In the genomic region with DNA sequence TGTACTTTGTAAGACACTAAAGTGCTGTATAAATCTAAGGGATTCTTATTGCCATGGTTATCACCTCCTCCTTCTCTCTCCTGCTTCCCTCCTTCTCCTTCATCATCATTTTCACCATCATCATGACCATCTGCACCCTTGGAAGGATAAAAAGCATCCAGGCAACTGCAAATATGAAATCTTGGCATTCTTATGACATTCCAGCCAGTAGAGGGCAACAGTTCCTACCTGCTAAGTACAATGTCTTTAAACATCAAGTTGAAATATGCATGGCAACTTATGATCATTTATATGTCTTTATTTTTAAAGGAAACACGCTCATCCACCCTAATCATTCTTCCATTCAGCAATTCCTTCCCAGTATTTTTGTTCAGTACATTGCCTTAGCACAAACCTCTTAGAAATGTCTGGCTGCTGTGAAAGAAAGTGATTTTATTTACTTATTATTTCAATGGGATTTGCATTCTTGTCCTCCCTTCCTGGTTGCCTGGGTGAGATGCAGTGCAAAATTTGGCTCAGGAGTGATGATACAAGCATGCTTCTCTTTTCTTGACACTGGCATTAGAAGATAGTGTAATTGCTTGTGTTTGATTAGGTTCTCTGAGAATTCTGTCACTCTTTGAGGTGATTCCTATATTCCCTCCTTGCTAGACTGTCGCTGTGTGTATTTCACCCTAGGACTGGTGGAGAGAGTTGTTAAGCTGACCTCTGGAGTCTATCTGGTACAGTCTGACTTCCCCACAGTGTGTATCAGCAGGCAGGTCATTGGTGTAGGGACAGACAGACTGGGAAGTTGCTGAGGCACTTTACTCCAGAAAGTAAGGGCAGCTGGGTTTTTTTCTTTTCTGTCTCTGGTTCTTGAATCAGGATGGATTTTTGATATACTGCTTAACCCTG, we compare ENCODE assay signal across 8 cellular contexts.
DNase-seq lines count a peak whose midpoint lies in the region; FAIRE-seq and TF ChIP-seq lines count a peak whose summit lies in the region.

No MANE protein-coding gene starts in this region.

- no peak overlapping the region for H3K23ac ChIP-seq in H1 (ENCODE audit: insufficient read length)

- no peak overlapping the region for H2AK5ac ChIP-seq in H1 (ENCODE audit: low read depth, low read length)

- H3K9ac ChIP-seq in H1 (replicated peaks in 1 of 4; ENCODE audit: extremely low read depth in 1 of 4, low read depth in 3 of 4, low read length in 3 of 4): no peak overlapping the region

- H3K27me3 ChIP-seq in H1 (replicated peaks in 1 of 4; ENCODE audit: control insufficient read depth in 3 of 4, extremely low read depth in 1 of 4, insufficient read depth in 3 of 4, low read length in 3 of 4) (no peaks in the 10 kb centered on the region), osteoblast (ENCODE audit: insufficient read depth, low read length) (no peaks in the 10 kb centered on the region)

- no peak overlapping the region for H4K8ac ChIP-seq in H1 (ENCODE audit: extremely low read depth, insufficient read depth, low read length)

- no peak for FAIRE-seq in H1 (lab: Jason Lieb, UNC)

- DNase-seq in NCI-H2107 treated with DMSO at 0.1 percent for 48 hours (lab: John Stamatoyannopoulos, UW; ENCODE audit: unreplicated experiment) (peak; percentile 8), NCI-H2107 (lab: John Stamatoyannopoulos, UW) (no peak), NCI-H526 (lab: John Stamatoyannopoulos, UW) (peak; percentile 16 to 50), H1 (ENCODE audit: low read depth in 1 of 2, low spot score in 2 of 2) (no peak), osteoblast (ENCODE audit: insufficient read length, low spot score, missing footprints) (no peak), posterior vena cava (ENCODE audit: low spot score) (no peak)
- no peak for DNase-seq in effector CD8-positive, alpha-beta T cell (lab: John Stamatoyannopoulos, UW)
- no peak for DNase-seq in effector CD4-positive, alpha-beta T cell

- H2BK5ac ChIP-seq in H1 (ENCODE audit: low read depth, low read length): no peak overlapping the region

- H3K4ac ChIP-seq in H1 (replicated peaks; ENCODE audit: insufficient read length, low read depth, low read length): no peak overlapping the region

- H3K9me3 ChIP-seq in H1 (ENCODE audit: insufficient read depth in 2 of 2, low read depth in 1 of 2, low read length in 1 of 2) (no peaks in the 10 kb centered on the region), osteoblast (ENCODE audit: low read depth, low read length) (no peaks in the 10 kb centered on the region)

- H3K36me3 ChIP-seq in H1 (ENCODE audit: control insufficient read depth in 2 of 4, insufficient read depth in 4 of 4, low read length in 3 of 4) (no peaks in the 10 kb centered on the region), osteoblast (ENCODE audit: insufficient read depth, low read length) (no peaks in the 10 kb centered on the region)

- peak; percentile 42 to 53; a peak in 3 of 4 replicates for TF ChIP-seq RAD21 in H1 (IDR thresholded peaks at IDR 0.05 in 1 of 2, conservative IDR thresholded peaks at IDR 0.05 in 1 of 2; ENCODE audit: low read depth in 2 of 2, low read length in 2 of 2)

- H3K4me3 ChIP-seq in H1 (ENCODE audit: extremely low read depth in 1 of 4, insufficient read depth in 2 of 4, low read depth in 3 of 4, low read length in 4 of 4) (no peak overlapping the region), osteoblast (ENCODE audit: insufficient read depth, low read length) (no peak overlapping the region)

- intact Hi-C loops in posterior vena cava (cut with DNase I): no loop called here

- H2BK120ac ChIP-seq in H1 (replicated peaks; ENCODE audit: low read depth, low read length): no peak overlapping the region

- CTCF ChIA-PET in H1 (lab: Charles Lee; ENCODE audit: partially characterized antibody): interaction anchor here (0.5 to 4.2 kb wide), 16 partner anchors 11 to 470 kb away, joined by 3 to 17 read pairs (median 4); no protein-coding TSS in a partner anchor

- POLR2A ChIA-PET in H1 (lab: Charles Lee; ENCODE audit: partially characterized antibody): no interaction called here

- no peaks in the 10 kb centered on the region for H3K79me2 ChIP-seq in H1 (ENCODE audit: control insufficient read depth in 1 of 2, insufficient read depth in 2 of 2, low read length in 2 of 2)
- H3K79me2 ChIP-seq in osteoblast (ENCODE audit: insufficient read depth, low read length): no peaks in the 10 kb centered on the region

- WGBS in H1 (ENCODE audit: extremely low coverage in 1 of 2, insufficient coverage in 1 of 2, insufficient read length in 1 of 2, insufficient replicate concordance in 2 of 2, low coverage in 1 of 2, low lambda C conversion rate in 2 of 2, missing lambda C conversion rate in 1 of 2), 2 experiments: 78% methylated on average over 2 of the region's 2 CpGs; no CpG with 5 or more reads in 1 of the 2 experiments

- no peak overlapping the region for H2BK15ac ChIP-seq in H1 (ENCODE audit: low read length)

- no peak overlapping the region for H4K91ac ChIP-seq in H1 (replicated peaks; ENCODE audit: insufficient read length, low read length)

- H3K23me2 ChIP-seq in H1 (ENCODE audit: low read depth, low read length): no peaks in the 10 kb centered on the region

- H2BK12ac ChIP-seq in H1 (ENCODE audit: low read depth, low read length): no peak overlapping the region

- no peak for TF ChIP-seq POLR2A in H1 (IDR thresholded peaks at IDR 0.05; ENCODE audit: control extremely low read depth in 1 of 2, low read depth in 2 of 2, low read length in 2 of 2)

- H3K14ac ChIP-seq in H1 (ENCODE audit: insufficient read length): no peak overlapping the region

- H3K4me1 ChIP-seq in H1 (replicated peaks in 1 of 4; ENCODE audit: control insufficient read depth in 3 of 4, insufficient read depth in 4 of 4, low read length in 3 of 4): no peaks in the 10 kb centered on the region; a peak in 1 of 7 replicates
- H3K4me1 ChIP-seq in osteoblast (ENCODE audit: insufficient read depth, low read length): peaks cover 35% of the 10 kb centered on the region

- no peak overlapping the region for H3K4me2 ChIP-seq in H1 (ENCODE audit: insufficient read depth in 1 of 2, low read depth in 2 of 2, low read length in 2 of 2)
- H3K4me2 ChIP-seq in osteoblast (ENCODE audit: insufficient read depth, low read length): no peak overlapping the region

- no peak overlapping the region for H3K18ac ChIP-seq in H1 (ENCODE audit: extremely low read depth, low read length)

- H4K20me1 ChIP-seq in H1 (replicated peaks in 1 of 2; ENCODE audit: control insufficient read depth in 1 of 2, insufficient read depth in 2 of 2, low read length in 2 of 2) (no peaks in the 10 kb centered on the region), osteoblast (ENCODE audit: insufficient read depth, low read length) (no peaks in the 10 kb centered on the region)

- H2AFZ ChIP-seq in H1 (ENCODE audit: low read length) (no peak overlapping the region), osteoblast (ENCODE audit: low read length) (no peak overlapping the region)

- no peak overlapping the region for H3K56ac ChIP-seq in H1 (replicated peaks; ENCODE audit: insufficient read length, low read depth, low read length)

- H2BK20ac ChIP-seq in H1 (ENCODE audit: low read length): no peak overlapping the region

- TF ChIP-seq CTCF in H1 (IDR thresholded peaks at IDR 0.05; ENCODE audit: control extremely low read depth in 1 of 3, insufficient read depth in 1 of 3, low read depth in 1 of 3, low read length in 3 of 3): peak in 2 of 3 experiments; percentile 35 to 76; a peak in 3 of 4 replicates
- peak; percentile 78 for TF ChIP-seq CTCF in osteoblast (IDR thresholded peaks at IDR 0.05; ENCODE audit: extremely low read depth, low read depth, low read length)

- H3K79me1 ChIP-seq in H1 (ENCODE audit: low read depth, low read length): no peaks in the 10 kb centered on the region

- H4K5ac ChIP-seq in H1 (ENCODE audit: insufficient read length, low read depth, low read length): no peak overlapping the region

- no peak for TF ChIP-seq EP300 in H1 (IDR thresholded peaks at IDR 0.05; ENCODE audit: borderline replicate concordance in 1 of 2, low read depth in 2 of 2, low read length in 2 of 2)

- H3K27ac ChIP-seq in H1 (ENCODE audit: low read depth, low read length): no peak overlapping the region
- H3K27ac ChIP-seq in osteoblast (ENCODE audit: low read depth, low read length): no peak overlapping the region

TF ChIP-seq in H1, 55 proteins besides CTCF, POLR2A, EP300 and RAD21:
- TF ChIP-seq CHD2 (IDR thresholded peaks at IDR 0.05; ENCODE audit: low read length): no peak
- no peak for TF ChIP-seq GABPA (IDR thresholded peaks at IDR 0.05; ENCODE audit: borderline replicate concordance, insufficient read depth, low read length)
- TF ChIP-seq TEAD4 (IDR thresholded peaks at IDR 0.05; ENCODE audit: low read depth, low read length): peak; percentile 100
TF ChIP-seq in H1: peak in this region for 1.

Comparison
In these comparisons a context has a peak if more than half of its experiments do, and no peak if none do; other contexts are left out.
1. DNase-seq: peak in NCI-H2107 treated with DMSO at 0.1 percent for 48 hours (single experiment) and NCI-H526 (2 of 2); none in NCI-H2107 (single experiment), H1 (0 of 2), osteoblast (single experiment), effector CD8-positive, alpha-beta T cell (single experiment), posterior vena cava (single experiment) and effector CD4-positive, alpha-beta T cell (single experiment).